In the genomic region with DNA sequence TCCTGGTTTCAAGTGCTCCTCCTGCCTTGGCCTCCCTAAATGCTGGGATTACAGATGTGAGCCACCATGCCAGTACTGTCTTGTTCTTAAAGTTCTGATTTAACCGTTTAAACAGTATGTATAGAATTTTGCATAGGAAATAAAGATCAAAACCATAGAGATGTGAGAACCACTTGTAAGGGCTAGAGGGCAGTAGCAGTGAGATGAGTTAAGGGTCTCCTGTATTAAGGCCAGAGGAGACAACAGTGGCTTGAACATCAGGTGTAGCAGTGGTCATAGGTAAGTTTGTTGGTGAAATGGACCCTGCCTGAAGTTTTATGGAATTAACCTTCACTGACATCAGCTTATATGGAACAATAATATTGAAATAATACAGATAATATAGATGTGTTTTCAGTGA, we compare ENCODE assay signal across 22 cellular contexts.
"Had no signal": no experiment of that assay in that cellular context is flagged by ENCODE, and none has a peak within 500 bp of the region (broad histone marks: within the 10 kb centered on the region; RNA-seq: fewer than 3 reads in every experiment).

No MANE protein-coding gene starts in this region.

- ATAC-seq: activated CD8-positive, alpha-beta T cell treated with anti-CD3 and anti-CD28 coated beads for 36 hours; activated naive CD8-positive, alpha-beta T cell treated with anti-CD3 and anti-CD28 coated beads, Interleukin-2, amount 50 U/mL, for 24 hours; activated T-cell treated with anti-CD3 and anti-CD28 coated beads, Interleukin-2, amount 50 U/mL, for 4 hours; foreskin keratinocyte had no signal

- H3K4me3 ChIP-seq: esophagus squamous epithelium, left ventricle myocardium inferior had no signal

- H3K9me3 ChIP-seq: esophagus squamous epithelium, left ventricle myocardium inferior had no signal

- H3K36me3 ChIP-seq: esophagus squamous epithelium, left ventricle myocardium inferior had no signal

- H3K9me3 Mint-ChIP-seq: activated B cell treated with CpG ODN at 0.5 μM for 24 hours; activated CD8-positive, alpha-beta T cell treated with anti-CD3 and anti-CD28 coated beads for 36 hours; activated naive CD4-positive, alpha-beta T cell treated with anti-CD3 and anti-CD28 coated beads for 36 hours; activated naive CD8-positive, alpha-beta T cell treated with anti-CD3 and anti-CD28 coated beads, Interleukin-2, amount 50 U/mL, for 24 hours; activated T-cell treated with anti-CD3 and anti-CD28 coated beads, Interleukin-2, amount 50 U/mL, for 4 hours; brain; central memory CD8-positive, alpha-beta T cell had no signal

- H3K27ac Mint-ChIP-seq: activated B cell treated with CpG ODN at 0.5 μM for 24 hours; activated CD8-positive, alpha-beta T cell treated with anti-CD3 and anti-CD28 coated beads for 36 hours; activated naive CD4-positive, alpha-beta T cell treated with anti-CD3 and anti-CD28 coated beads for 36 hours; activated naive CD8-positive, alpha-beta T cell treated with anti-CD3 and anti-CD28 coated beads, Interleukin-2, amount 50 U/mL, for 24 hours had no signal

- H3K4me1 Mint-ChIP-seq: activated B cell treated with CpG ODN at 0.5 μM for 24 hours; activated naive CD8-positive, alpha-beta T cell treated with anti-CD3 and anti-CD28 coated beads, Interleukin-2, amount 50 U/mL, for 24 hours; brain; central memory CD8-positive, alpha-beta T cell had no signal

- H3K27me3 Mint-ChIP-seq: activated B cell treated with CpG ODN at 0.5 μM for 24 hours; activated CD8-positive, alpha-beta T cell treated with anti-CD3 and anti-CD28 coated beads for 36 hours; activated naive CD8-positive, alpha-beta T cell treated with anti-CD3 and anti-CD28 coated beads, Interleukin-2, amount 50 U/mL, for 24 hours; central memory CD8-positive, alpha-beta T cell had no signal

- H3K27me3 ChIP-seq: esophagus squamous epithelium, foreskin keratinocyte had no signal

- H3K4me3 Mint-ChIP-seq: activated B cell treated with CpG ODN at 0.5 μM for 24 hours; activated CD8-positive, alpha-beta T cell treated with anti-CD3 and anti-CD28 coated beads for 36 hours; activated naive CD4-positive, alpha-beta T cell treated with anti-CD3 and anti-CD28 coated beads for 36 hours; activated naive CD8-positive, alpha-beta T cell treated with anti-CD3 and anti-CD28 coated beads, Interleukin-2, amount 50 U/mL, for 24 hours; activated T-cell treated with anti-CD3 and anti-CD28 coated beads, Interleukin-2, amount 50 U/mL, for 4 hours; brain; central memory CD8-positive, alpha-beta T cell had no signal

- H3K27ac ChIP-seq: esophagus squamous epithelium, left ventricle myocardium inferior had no signal

- DNase-seq: activated B cell treated with CpG ODN at 0.5 μM for 24 hours; activated CD4-positive, alpha-beta T cell treated with anti-CD3 and anti-CD28 coated beads for 48 hours; activated CD8-positive, alpha-beta T cell treated with anti-CD3 and anti-CD28 coated beads for 36 hours; activated naive CD4-positive, alpha-beta T cell treated with anti-CD3 and anti-CD28 coated beads for 36 hours; activated naive CD8-positive, alpha-beta T cell treated with anti-CD3 and anti-CD28 coated beads, Interleukin-2, amount 50 U/mL, for 24 hours; activated T-cell treated with anti-CD3 and anti-CD28 coated beads, Interleukin-2, amount 50 U/mL, for 4 hours; anterior cingulate cortex; effector CD8-positive, alpha-beta T cell; esophagus squamous epithelium; foreskin keratinocyte; kidney glomerular epithelial cell; left ventricle myocardium inferior; mammary epithelial cell; occipital lobe; posterior cingulate gyrus; retina; stimulated activated CD4-positive, alpha-beta T cell treated with anti-CD3 and anti-CD28 coated beads, Interleukin-12 subunit alpha, Interleukin-12 subunit beta, amount 100 ng/mL, for 4 hours; stimulated activated CD4-positive, alpha-beta T cell treated with anti-CD3 and anti-CD28 coated beads, Interleukin-1b, Interleukin-23, amount 100 ng/mL, for 48 hours; stimulated activated CD8-positive, alpha-beta memory T cell treated with anti-CD3 and anti-CD28 coated beads, Interleukin-4, amount 100 ng/mL, for 48 hours; stimulated activated naive CD4-positive, alpha-beta T cell had no signal

- H3K4me1 ChIP-seq: esophagus squamous epithelium, foreskin keratinocyte, left ventricle myocardium inferior had no signal
